8 cellular contexts compared by ENCODE assay signal in genomic region chr11:67482736-67483497, GRCh38. TPM values are rescaled to one million over a fixed set of nuclear protein-coding genes. Genes with fewer than 3 reads are reported as not detected.
DNase-seq lines count a peak whose midpoint lies in the region; ATAC-seq, FAIRE-seq and TF ChIP-seq lines count a peak whose summit lies in the region.

TSS of gene AIP (plus strand) at chr11:67483026. CDS start at chr11:67483159, 133 bp downstream.

- 0 out of 2 replicates have a peak within 1 kb of the TSS, but pooled peaks have one; percentile 8 for H2AFZ ChIP-seq in OCI-LY1 (ENCODE audit: low read length)

- 3% methylated on average over 53 of the region's 53 CpGs for WGBS in HUES64

- peaks cover 31% of the 10 kb centered on the region for H3K4me1 Mint-ChIP-seq in mesothelial cell of epicardium

- DNase-seq in D721Med (ENCODE audit: insufficient read length, low spot score) (peak; percentile 98), mesothelial cell of epicardium (ENCODE audit: low spot score in 2 of 2, unreplicated experiment in 2 of 2) (peak; percentile 92 to 98)
- DNase-seq in activated CD8-positive, alpha-beta memory T cell treated with anti-CD3 and anti-CD28 coated beads, Interleukin-2, amount 50 U/mL, for 4 hours = peak; percentile 96
- peak; percentile 91 to 96 for DNase-seq in stimulated activated CD8-positive, alpha-beta memory T cell treated with anti-CD3 and anti-CD28 coated beads, Interleukin-15, amount 100 ng/mL, for 48 hours (ENCODE audit: low read depth in 2 of 2)

- H3K36me3 Mint-ChIP-seq in mesothelial cell of epicardium = peaks cover 10% of the 10 kb centered on the region

- peak within 1 kb of the TSS; percentile 82 for H3K4me3 Mint-ChIP-seq in mesothelial cell of epicardium

- no peaks in the 10 kb centered on the region for H3K9me3 Mint-ChIP-seq in mesothelial cell of epicardium

- peak within 1 kb of the TSS; percentile 92 for H3K27ac Mint-ChIP-seq in mesothelial cell of epicardium

- H3K27me3 ChIP-seq in HUES64 (ENCODE audit: insufficient read depth, low read length) (peaks cover 6% of the 10 kb centered on the region; the same call in 1 of the 2 replicates), OCI-LY1 (ENCODE audit: insufficient read depth, low read length) (no peaks in the 10 kb centered on the region)

- H4K20me1 ChIP-seq in OCI-LY1 (ENCODE audit: insufficient read depth, low read length) = no peaks in the 10 kb centered on the region

- 0 out of 2 replicates have a peak, but pooled peaks cover 2% of the 10 kb centered on the region for H3F3A ChIP-seq in OCI-LY1 (ENCODE audit: insufficient read depth, low read length)

- peak within 1 kb of the TSS; percentile 46; the same call in 1 of the 2 replicates for H3K27ac ChIP-seq in HUES64 (ENCODE audit: low read depth, low read length)
- peak within 1 kb of the TSS; percentile 91 for H3K27ac ChIP-seq in OCI-LY1 (ENCODE audit: low read depth, low read length, poor library complexity, severe bottlenecking)

- H3K27me3 Mint-ChIP-seq in mesothelial cell of epicardium (ENCODE audit: low read depth) = no peaks in the 10 kb centered on the region

- no peaks in the 10 kb centered on the region for H3K9me2 ChIP-seq in OCI-LY1 (ENCODE audit: low read depth, low read length)

- H3K4me2 ChIP-seq in OCI-LY1 (ENCODE audit: low read length) = peak within 1 kb of the TSS; percentile 99

- H3K79me2 ChIP-seq in OCI-LY1 (ENCODE audit: insufficient read depth, low read length) = no peaks in the 10 kb centered on the region

- TF ChIP-seq CTCF in D721Med (IDR thresholded peaks at IDR 0.05; ENCODE audit: insufficient read depth, missing control alignments) (no peak), OCI-LY1 (IDR thresholded peaks at IDR 0.05; ENCODE audit: low read length) (no peak), mesothelial cell of epicardium (IDR thresholded peaks at IDR 0.05; ENCODE audit: unreplicated experiment) (peak; percentile 18)

- H3K9me3 ChIP-seq in HUES64 (ENCODE audit: insufficient read depth, low read depth, low read length) = no peaks in the 10 kb centered on the region
- H3K9me3 ChIP-seq in OCI-LY1 (ENCODE audit: low read length) = no peaks in the 10 kb centered on the region

- H3K4me3 ChIP-seq in HUES64 (ENCODE audit: low read length) = peak within 1 kb of the TSS; percentile 66
- peak within 1 kb of the TSS; percentile 56 for H3K4me3 ChIP-seq in OCI-LY1 (ENCODE audit: low read depth, low read length, poor library complexity, severe bottlenecking)

- H3K9ac ChIP-seq in HUES64 (ENCODE audit: low read depth, low read length) = peak within 1 kb of the TSS; percentile 61
- H3K9ac ChIP-seq in OCI-LY1 (ENCODE audit: low read length) = peak within 1 kb of the TSS; percentile 88

- ATAC-seq in GM21447 (IDR thresholded peaks at IDR 0.05; ENCODE audit: unreplicated experiment) = peak; percentile 49

- FAIRE-seq in D721Med (lab: Jason Lieb, UNC) = no peak
- peak; percentile 64 for FAIRE-seq in endometrium (lab: Jason Lieb, UNC)

- no peaks in the 10 kb centered on the region for H3K4me1 ChIP-seq in HUES64 (ENCODE audit: insufficient read depth, low read length)
- peaks cover 47% of the 10 kb centered on the region for H3K4me1 ChIP-seq in OCI-LY1 (ENCODE audit: insufficient read depth, low read length, severe bottlenecking)

- H3K36me3 ChIP-seq in HUES64 (ENCODE audit: insufficient read depth, low read length) (0 out of 2 replicates have a peak, but pooled peaks cover under 1% of the 10 kb centered on the region), OCI-LY1 (ENCODE audit: insufficient read depth, low read length) (peaks cover 5% of the 10 kb centered on the region; the same call in 1 of the 2 replicates)

RNA-seq across cellular contexts. Expression of gene AIP, which starts in this region (rescaled TPM):
- polyA plus RNA-seq in HUES64 (2013, experiment 1 of 2) = 18.9 TPM
- polyA plus RNA-seq in HUES64 (2013, experiment 2 of 2) = 22.9 TPM
- 43.6 to 45.2 TPM (median 44.6 TPM) in 3 replicates for total RNA-seq in mesothelial cell of epicardium

Comparison
In these comparisons a context has a peak if more than half of its experiments do, and no peak if none do; other contexts are left out.
1. Peak in every context shown above with its lines: DNase-seq, ATAC-seq, H3K4me3 ChIP-seq and H3K27ac ChIP-seq.